Comparison of ENCODE assay signal across 13 cellular contexts in the genomic region with DNA sequence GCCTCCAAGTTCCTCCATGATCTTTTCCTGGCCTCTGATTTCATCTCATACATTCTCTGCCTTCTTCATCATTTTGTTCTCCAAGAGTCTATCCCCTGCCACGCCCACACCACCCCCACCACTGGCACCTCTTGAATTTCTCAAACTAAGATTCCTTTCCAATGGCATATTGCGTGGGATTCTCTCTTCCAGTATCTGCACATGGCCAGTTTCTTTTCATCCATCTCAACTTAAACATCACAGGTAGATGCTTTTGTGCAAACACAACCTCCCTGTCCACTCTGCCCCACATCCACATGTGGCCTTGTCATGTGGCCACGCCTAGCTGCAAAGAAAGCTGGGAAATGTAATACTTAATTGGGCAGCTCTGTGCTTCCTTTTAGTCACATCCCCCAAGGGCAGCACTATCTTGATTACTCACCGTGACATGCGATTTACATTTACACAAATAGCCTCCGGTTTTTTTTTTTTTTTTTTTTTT. TPM values are rescaled to one million over a fixed set of nuclear protein-coding genes. Genes with fewer than 3 reads are reported as not detected.
DNase-seq lines count a peak whose midpoint lies in the region; TF ChIP-seq lines count a peak whose summit lies in the region.
"Had no signal": no experiment of that assay in that cellular context is flagged by ENCODE, and none has a peak within 500 bp of the region (broad histone marks: within the 10 kb centered on the region; RNA-seq: fewer than 3 reads in every experiment).

No MANE protein-coding gene starts in this region.

- no peak for TF ChIP-seq POLR2A in spleen (IDR thresholded peaks at IDR 0.05)

- H3K9me3 Mint-ChIP-seq in endothelial cell (ENCODE audit: unreplicated experiment): no peaks in the 10 kb centered on the region

- H3K4me1 ChIP-seq in adipocyte (ENCODE audit: control insufficient read depth, insufficient read depth, low read length): peaks cover 13% of the 10 kb centered on the region
- peaks cover 0 to 30% (median 11%) of the 10 kb centered on the region in 6 donors for H3K4me1 ChIP-seq in spleen

- peak overlapping the region in 3 of 8 donors; percentile 21 to 40 (median 36) for H3K27ac ChIP-seq in spleen

- peaks cover 3% of the 10 kb centered on the region for H3K4me1 Mint-ChIP-seq in endothelial cell (ENCODE audit: unreplicated experiment)
- H3K4me1 Mint-ChIP-seq: nephron had no signal

- H3K9ac ChIP-seq in adipocyte (ENCODE audit: low read length): no peak overlapping the region

- peak; percentile 98 for DNase-seq in ELR (ENCODE audit: low read depth)
- DNase-seq in NAMALWA (ENCODE audit: low spot score): peak; percentile 95
- peak; percentile 55 for DNase-seq in adipocyte (ENCODE audit: low read depth)
- peak; percentile 77 for DNase-seq in kidney tubule cell (ENCODE audit: low spot score)
- DNase-seq in endothelial cell (ENCODE audit: low spot score): no peak
- DNase-seq in spleen: no peak
- DNase-seq in stimulated activated naive CD4-positive, alpha-beta T cell (lab: John Stamatoyannopoulos, UW): no peak
- DNase-seq in NCI-H1105 (lab: John Stamatoyannopoulos, UW): no peak
- DNase-seq: activated naive CD8-positive, alpha-beta T cell treated with anti-CD3 and anti-CD28 coated beads, Interleukin-2, amount 10 ng/mL, durations not matched to agents 7 days and 5 days; DND-41; hippocampal formation; NCI-H2107 had no signal

- TF ChIP-seq CTCF in endothelial cell (IDR thresholded peaks at IDR 0.05; ENCODE audit: unreplicated experiment) (no peak), spleen (IDR thresholded peaks at IDR 0.05 in 8 of 11, conservative IDR thresholded peaks at IDR 0.05 in 3 of 11) (no peak)

- H3K27me3 ChIP-seq in adipocyte (replicated peaks; ENCODE audit: control insufficient read depth, insufficient read depth, low read length): no peaks in the 10 kb centered on the region
- H3K27me3 ChIP-seq in spleen (replicated peaks in 1 of 7): no peaks in the 10 kb centered on the region

- no peaks in the 10 kb centered on the region for H3K36me3 Mint-ChIP-seq in endothelial cell (ENCODE audit: low read depth, unreplicated experiment)

- H3K27ac Mint-ChIP-seq in endothelial cell (ENCODE audit: unreplicated experiment): no peak overlapping the region
- H3K27ac Mint-ChIP-seq: activated naive CD8-positive, alpha-beta T cell treated with anti-CD3 and anti-CD28 coated beads, Interleukin-2, amount 10 ng/mL, durations not matched to agents 7 days and 5 days; nephron had no signal

- H3K27me3 Mint-ChIP-seq in endothelial cell (ENCODE audit: unreplicated experiment): peaks cover 3% of the 10 kb centered on the region
- H3K27me3 Mint-ChIP-seq: activated naive CD8-positive, alpha-beta T cell treated with anti-CD3 and anti-CD28 coated beads, Interleukin-2, amount 10 ng/mL, durations not matched to agents 7 days and 5 days had no signal

- H3K4me3 ChIP-seq in adipocyte (ENCODE audit: low read length): no peak overlapping the region
- no peak overlapping the region for H3K4me3 ChIP-seq in spleen

- H3K4me3 Mint-ChIP-seq in endothelial cell (ENCODE audit: unreplicated experiment): no peak overlapping the region
- H3K4me3 Mint-ChIP-seq: activated naive CD8-positive, alpha-beta T cell treated with anti-CD3 and anti-CD28 coated beads, Interleukin-2, amount 10 ng/mL, durations not matched to agents 7 days and 5 days; nephron had no signal

- intact Hi-C loops in spleen (cut with DNase I; ENCODE audit: low total_unique reads): loop anchor here (5.0 to 10.0 kb wide), 2 partner anchors 232 to 635 kb away; no protein-coding TSS in a partner anchor

- 60 to 73% (median 69%) methylated on average over 6 of the region's 6 CpGs for WGBS in spleen, 5 donors

- H3K9me3 ChIP-seq in adipocyte (ENCODE audit: control insufficient read depth, low read length): no peaks in the 10 kb centered on the region
- H3K9me3 ChIP-seq in spleen: peaks cover 0 to 5% (median 0%) of the 10 kb centered on the region in 8 donors

- H3K36me3 ChIP-seq in adipocyte (ENCODE audit: control insufficient read depth, insufficient read depth, low read length, severe bottlenecking) (no peaks in the 10 kb centered on the region), spleen (no peaks in the 10 kb centered on the region)

RNA-seq across cellular contexts. Expression of a gene that starts 33.4 kb away (rescaled TPM):
- 109 TPM for total RNA-seq in endothelial cell (ENCODE audit: unreplicated experiment)
- 10 to 100 TPM; 30.3 to 64.0 (median 56.0) TPM for total RNA-seq in spleen
- polyA plus RNA-seq in spleen: 10 to 100 TPM; 12.5 to 16.8 (median 15.6) TPM

Comparison
In these comparisons a context has a peak if more than half of its experiments do, and no peak if none do; other contexts are left out.
1. DNase-seq: peak in ELR (single experiment), NAMALWA (single experiment), adipocyte (single experiment) and kidney tubule cell (single experiment); none in endothelial cell (single experiment), spleen (single experiment), stimulated activated naive CD4-positive, alpha-beta T cell (0 of 6) and NCI-H1105 (single experiment).